ENCODE assay signal across 8 cellular contexts in genomic region chr3:69088033-69088432, GRCh38. TPM values are rescaled to one million over a fixed set of nuclear protein-coding genes. Genes with fewer than 3 reads are reported as not detected.
DNase-seq lines count a peak whose midpoint lies in the region; ATAC-seq and TF ChIP-seq lines count a peak whose summit lies in the region.

No MANE protein-coding gene starts in this region.

- H3K4me1 ChIP-seq in SJSA1 (replicated peaks), result peaks cover 89% of the 10 kb centered on the region

- DNase-seq in CD1c-positive myeloid dendritic cell (ENCODE audit: extremely low spot score) (peak; percentile 63), SJSA1 (ENCODE audit: low read depth in 1 of 2, low spot score in 2 of 2) (no peak), fibroblast of villous mesenchyme (ENCODE audit: low read depth) (peak; percentile 58), substantia nigra (lab: John Stamatoyannopoulos, UW) (no peak), NCI-H2029 (lab: John Stamatoyannopoulos, UW) (no peak), SHP77 (lab: John Stamatoyannopoulos, UW) (no peak), nucleus accumbens (lab: John Stamatoyannopoulos, UW) (no peak)

- H3K36me3 ChIP-seq in SJSA1, result peaks cover 10% of the 10 kb centered on the region; the same call in 1 of the 2 replicates

- no peaks in the 10 kb centered on the region for H3K9me3 ChIP-seq in SJSA1 (replicated peaks)

- H3K27me3 ChIP-seq in SJSA1 (replicated peaks), result no peaks in the 10 kb centered on the region

- H3K27ac ChIP-seq in SJSA1 (peak overlapping the region; percentile 3; the same call in 1 of the 2 replicates), substantia nigra (ENCODE audit: low read depth, low read length, poor library complexity, severe bottlenecking) (peak overlapping the region; percentile 59)

- no peak for TF ChIP-seq CTCF in fibroblast of villous mesenchyme (IDR thresholded peaks at IDR 0.05; ENCODE audit: insufficient read depth, low read depth, low read length)

- ATAC-seq in GM21528 (IDR thresholded peaks at IDR 0.05; ENCODE audit: low FRiP score, unreplicated experiment), result peak; percentile 15

- H3K4me3 ChIP-seq in SJSA1 (no peak overlapping the region), fibroblast of villous mesenchyme (ENCODE audit: low read depth, low read length) (peak overlapping the region; percentile 5)

RNA-seq across cellular contexts. Expression of gene ARL6IP5, which starts 3.3 kb away (rescaled TPM):
- 49.8 and 57.3 TPM in 2 replicates for total RNA-seq in SJSA1 (2014; rRNA removed; shearing (Covaris generic))
- total RNA-seq in fibroblast of villous mesenchyme, result 53.1 and 89.4 TPM in 2 replicates

RNA-seq across cellular contexts. Expression of gene UBA3, which starts 7.9 kb away (rescaled TPM):
- 63.6 and 76.4 TPM in 2 replicates for total RNA-seq in SJSA1 (2014; rRNA removed; shearing (Covaris generic))
- 82.1 and 92.0 TPM in 2 replicates for total RNA-seq in fibroblast of villous mesenchyme

RNA-seq across cellular contexts. Expression of gene LMOD3, which starts 34.4 kb away (rescaled TPM):
- not detected in 2 replicates for total RNA-seq in SJSA1 (2014; rRNA removed; shearing (Covaris generic))
- not detected in 2 replicates for total RNA-seq in fibroblast of villous mesenchyme

RNA-seq across cellular contexts. Expression of gene TMF1, which starts 35.9 kb away (rescaled TPM):
- total RNA-seq in SJSA1 (2014; rRNA removed; shearing (Covaris generic)), result 11.8 and 19.5 TPM in 2 replicates
- 45.1 and 49.2 TPM in 2 replicates for total RNA-seq in fibroblast of villous mesenchyme

Comparison
In these comparisons a context has a peak if more than half of its experiments do, and no peak if none do; other contexts are left out.
1. DNase-seq: peak in CD1c-positive myeloid dendritic cell (single experiment) and fibroblast of villous mesenchyme (single experiment); none in SJSA1 (0 of 2), substantia nigra (0 of 49), NCI-H2029 (single experiment), SHP77 (0 of 2) and nucleus accumbens (0 of 56).